1 cellular context compared by ENCODE assay signal in the genomic region with DNA sequence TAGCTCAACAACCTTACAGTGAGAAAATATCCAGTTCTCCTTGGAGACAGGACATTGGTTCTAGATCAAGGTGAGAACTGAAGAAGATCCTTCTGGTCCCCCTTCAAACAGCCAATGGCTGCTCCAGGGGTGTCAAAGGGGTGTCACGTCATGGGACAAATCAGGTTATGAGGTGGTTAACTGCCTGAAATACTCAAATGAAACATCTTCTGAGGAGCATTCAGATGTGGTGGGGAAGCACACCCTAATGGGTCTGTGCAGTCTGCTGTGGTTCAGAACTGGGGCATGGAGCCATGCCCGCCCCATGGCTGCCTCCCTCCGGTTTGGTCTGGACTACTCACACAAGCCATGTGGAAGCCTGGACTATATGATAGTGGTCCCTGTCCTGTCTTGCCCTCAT.
TF ChIP-seq lines count a peak whose summit lies in the region.

No MANE protein-coding gene starts in this region.

TF ChIP-seq in GM23338, 12 proteins besides CTCF, POLR2A, EP300 and RAD21 (continued from another document):
- no peak for TF ChIP-seq ZNF331 (CRISPR knock-in tag; IDR thresholded peaks at IDR 0.05; ENCODE audit: low read depth)
- TF ChIP-seq, protein P1, sequence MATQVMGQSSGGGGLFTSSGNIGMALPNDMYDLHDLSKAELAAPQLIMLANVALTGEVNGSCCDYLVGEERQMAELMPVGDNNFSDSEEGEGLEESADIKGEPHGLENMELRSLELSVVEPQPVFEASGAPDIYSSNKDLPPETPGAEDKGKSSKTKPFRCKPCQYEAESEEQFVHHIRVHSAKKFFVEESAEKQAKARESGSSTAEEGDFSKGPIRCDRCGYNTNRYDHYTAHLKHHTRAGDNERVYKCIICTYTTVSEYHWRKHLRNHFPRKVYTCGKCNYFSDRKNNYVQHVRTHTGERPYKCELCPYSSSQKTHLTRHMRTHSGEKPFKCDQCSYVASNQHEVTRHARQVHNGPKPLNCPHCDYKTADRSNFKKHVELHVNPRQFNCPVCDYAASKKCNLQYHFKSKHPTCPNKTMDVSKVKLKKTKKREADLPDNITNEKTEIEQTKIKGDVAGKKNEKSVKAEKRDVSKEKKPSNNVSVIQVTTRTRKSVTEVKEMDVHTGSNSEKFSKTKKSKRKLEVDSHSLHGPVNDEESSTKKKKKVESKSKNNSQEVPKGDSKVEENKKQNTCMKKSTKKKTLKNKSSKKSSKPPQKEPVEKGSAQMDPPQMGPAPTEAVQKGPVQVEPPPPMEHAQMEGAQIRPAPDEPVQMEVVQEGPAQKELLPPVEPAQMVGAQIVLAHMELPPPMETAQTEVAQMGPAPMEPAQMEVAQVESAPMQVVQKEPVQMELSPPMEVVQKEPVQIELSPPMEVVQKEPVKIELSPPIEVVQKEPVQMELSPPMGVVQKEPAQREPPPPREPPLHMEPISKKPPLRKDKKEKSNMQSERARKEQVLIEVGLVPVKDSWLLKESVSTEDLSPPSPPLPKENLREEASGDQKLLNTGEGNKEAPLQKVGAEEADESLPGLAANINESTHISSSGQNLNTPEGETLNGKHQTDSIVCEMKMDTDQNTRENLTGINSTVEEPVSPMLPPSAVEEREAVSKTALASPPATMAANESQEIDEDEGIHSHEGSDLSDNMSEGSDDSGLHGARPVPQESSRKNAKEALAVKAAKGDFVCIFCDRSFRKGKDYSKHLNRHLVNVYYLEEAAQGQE (IDR thresholded peaks at IDR 0.05; ENCODE audit: unreplicated experiment) = no peak
- no peak for TF ChIP-seq JUNB (IDR thresholded peaks at IDR 0.05; ENCODE audit: unreplicated experiment)
- TF ChIP-seq CREB1 (CRISPR knock-in tag; IDR thresholded peaks at IDR 0.05; ENCODE audit: low read depth) = no peak
- TF ChIP-seq, protein P2, sequence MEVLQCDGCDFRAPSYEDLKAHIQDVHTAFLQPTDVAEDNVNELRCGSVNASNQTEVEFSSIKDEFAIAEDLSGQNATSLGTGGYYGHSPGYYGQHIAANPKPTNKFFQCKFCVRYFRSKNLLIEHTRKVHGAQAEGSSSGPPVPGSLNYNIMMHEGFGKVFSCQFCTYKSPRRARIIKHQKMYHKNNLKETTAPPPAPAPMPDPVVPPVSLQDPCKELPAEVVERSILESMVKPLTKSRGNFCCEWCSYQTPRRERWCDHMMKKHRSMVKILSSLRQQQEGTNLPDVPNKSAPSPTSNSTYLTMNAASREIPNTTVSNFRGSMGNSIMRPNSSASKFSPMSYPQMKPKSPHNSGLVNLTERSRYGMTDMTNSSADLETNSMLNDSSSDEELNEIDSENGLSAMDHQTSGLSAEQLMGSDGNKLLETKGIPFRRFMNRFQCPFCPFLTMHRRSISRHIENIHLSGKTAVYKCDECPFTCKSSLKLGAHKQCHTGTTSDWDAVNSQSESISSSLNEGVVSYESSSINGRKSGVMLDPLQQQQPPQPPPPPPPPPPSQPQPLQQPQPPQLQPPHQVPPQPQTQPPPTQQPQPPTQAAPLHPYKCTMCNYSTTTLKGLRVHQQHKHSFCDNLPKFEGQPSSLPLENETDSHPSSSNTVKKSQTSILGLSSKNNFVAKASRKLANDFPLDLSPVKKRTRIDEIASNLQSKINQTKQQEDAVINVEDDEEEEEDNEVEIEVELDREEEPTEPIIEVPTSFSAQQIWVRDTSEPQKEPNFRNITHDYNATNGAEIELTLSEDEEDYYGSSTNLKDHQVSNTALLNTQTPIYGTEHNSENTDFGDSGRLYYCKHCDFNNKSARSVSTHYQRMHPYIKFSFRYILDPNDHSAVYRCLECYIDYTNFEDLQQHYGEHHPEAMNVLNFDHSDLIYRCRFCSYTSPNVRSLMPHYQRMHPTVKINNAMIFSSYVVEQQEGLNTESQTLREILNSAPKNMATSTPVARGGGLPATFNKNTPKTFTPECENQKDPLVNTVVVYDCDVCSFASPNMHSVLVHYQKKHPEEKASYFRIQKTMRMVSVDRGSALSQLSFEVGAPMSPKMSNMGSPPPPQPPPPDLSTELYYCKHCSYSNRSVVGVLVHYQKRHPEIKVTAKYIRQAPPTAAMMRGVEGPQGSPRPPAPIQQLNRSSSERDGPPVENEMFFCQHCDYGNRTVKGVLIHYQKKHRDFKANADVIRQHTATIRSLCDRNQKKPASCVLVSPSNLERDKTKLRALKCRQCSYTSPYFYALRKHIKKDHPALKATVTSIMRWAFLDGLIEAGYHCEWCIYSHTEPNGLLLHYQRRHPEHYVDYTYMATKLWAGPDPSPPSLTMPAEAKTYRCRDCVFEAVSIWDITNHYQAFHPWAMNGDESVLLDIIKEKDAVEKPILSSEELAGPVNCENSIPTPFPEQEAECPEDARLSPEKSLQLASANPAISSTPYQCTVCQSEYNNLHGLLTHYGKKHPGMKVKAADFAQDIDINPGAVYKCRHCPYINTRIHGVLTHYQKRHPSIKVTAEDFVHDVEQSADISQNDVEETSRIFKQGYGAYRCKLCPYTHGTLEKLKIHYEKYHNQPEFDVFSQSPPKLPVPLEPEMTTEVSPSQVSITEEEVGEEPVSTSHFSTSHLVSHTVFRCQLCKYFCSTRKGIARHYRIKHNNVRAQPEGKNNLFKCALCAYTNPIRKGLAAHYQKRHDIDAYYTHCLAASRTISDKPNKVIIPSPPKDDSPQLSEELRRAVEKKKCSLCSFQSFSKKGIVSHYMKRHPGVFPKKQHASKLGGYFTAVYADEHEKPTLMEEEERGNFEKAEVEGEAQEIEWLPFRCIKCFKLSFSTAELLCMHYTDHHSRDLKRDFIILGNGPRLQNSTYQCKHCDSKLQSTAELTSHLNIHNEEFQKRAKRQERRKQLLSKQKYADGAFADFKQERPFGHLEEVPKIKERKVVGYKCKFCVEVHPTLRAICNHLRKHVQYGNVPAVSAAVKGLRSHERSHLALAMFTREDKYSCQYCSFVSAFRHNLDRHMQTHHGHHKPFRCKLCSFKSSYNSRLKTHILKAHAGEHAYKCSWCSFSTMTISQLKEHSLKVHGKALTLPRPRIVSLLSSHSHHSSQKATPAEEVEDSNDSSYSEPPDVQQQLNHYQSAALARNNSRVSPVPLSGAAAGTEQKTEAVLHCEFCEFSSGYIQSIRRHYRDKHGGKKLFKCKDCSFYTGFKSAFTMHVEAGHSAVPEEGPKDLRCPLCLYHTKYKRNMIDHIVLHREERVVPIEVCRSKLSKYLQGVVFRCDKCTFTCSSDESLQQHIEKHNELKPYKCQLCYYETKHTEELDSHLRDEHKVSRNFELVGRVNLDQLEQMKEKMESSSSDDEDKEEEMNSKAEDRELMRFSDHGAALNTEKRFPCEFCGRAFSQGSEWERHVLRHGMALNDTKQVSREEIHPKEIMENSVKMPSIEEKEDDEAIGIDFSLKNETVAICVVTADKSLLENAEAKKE (CRISPR knock-in tag; IDR thresholded peaks at IDR 0.05) = no peak
- no peak for TF ChIP-seq ZNF114 (CRISPR knock-in tag; IDR thresholded peaks at IDR 0.05)
